In the genomic region with DNA sequence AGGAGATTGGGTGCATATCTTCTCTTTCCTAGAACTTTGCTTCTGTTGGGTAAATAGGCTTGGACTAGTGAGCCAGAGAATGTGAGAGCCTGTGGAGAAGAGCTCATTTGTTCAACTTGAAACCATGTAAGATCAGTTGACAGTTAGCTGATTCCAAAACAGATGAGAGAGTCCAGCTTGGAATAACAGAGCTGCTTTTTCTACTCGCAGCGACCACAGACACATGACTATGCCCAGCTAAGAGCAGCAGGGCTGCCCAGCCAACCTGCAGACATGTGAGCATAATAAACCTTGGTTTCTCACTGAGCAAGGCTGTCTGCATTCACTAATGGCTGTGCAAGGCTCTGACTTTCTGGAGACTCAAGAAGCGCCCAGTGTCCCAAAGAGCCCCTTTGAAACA, we compare ENCODE assay signal across 25 cellular contexts.
"Had no signal": no experiment of that assay in that cellular context is flagged by ENCODE, and none has a peak within 500 bp of the region (broad histone marks: within the 10 kb centered on the region; RNA-seq: fewer than 3 reads in every experiment).

No MANE protein-coding gene starts in this region.

- H3K27me3 ChIP-seq: esophagus squamous epithelium, heart left ventricle, hepatocyte, ovary, right lobe of liver, testis, tibial artery had no signal

- ATAC-seq: left lobe of liver; mucosa of descending colon; naive thymus-derived CD8-positive, alpha-beta T cell; right lobe of liver; stimulated activated effector memory CD8-positive, alpha-beta T cell treated with anti-CD3 and anti-CD28 coated beads, Interleukin-12 subunit alpha, Interleukin-12 subunit beta, amount 100 ng/mL, for 72 hours; stimulated activated naive CD8-positive, alpha-beta T cell treated with anti-CD3 and anti-CD28 coated beads, Interleukin-15, Interleukin-2, amounts not matched to agents 100 U/mL and 50 U/mL, for 24 hours had no signal

- H3K4me1 ChIP-seq: heart left ventricle, right lobe of liver, testis, tibial artery had no signal

- H3K4me3 ChIP-seq: coronary artery, esophagus squamous epithelium, heart left ventricle, hepatocyte, lung, mucosa of descending colon, ovary, right lobe of liver, testis, tibial artery had no signal

- DNase-seq: dermis blood vessel endothelial cell; effector memory CD4-positive, alpha-beta T cell; erythroblast; esophagus squamous epithelium; heart left ventricle; kidney; mucosa of descending colon; naive thymus-derived CD8-positive, alpha-beta T cell; nephron progenitor cell; occipital lobe; ovary; posterior cingulate gyrus; right lobe of liver; stimulated activated CD4-positive, alpha-beta T cell treated with anti-CD3 and anti-CD28 coated beads, Interleukin-2, amount 100 ng/mL, for 24 hours; stimulated activated CD4-positive, alpha-beta T cell treated with anti-CD3 and anti-CD28 coated beads, Interleukin-4, amount 100 ng/mL, for 24 hours; stimulated activated naive CD8-positive, alpha-beta T cell treated with anti-CD3 and anti-CD28 coated beads, Interleukin-15, Interleukin-2, amounts not matched to agents 100 U/mL and 50 U/mL, for 24 hours; substantia nigra; testis; tibial artery had no signal

- H3K27ac ChIP-seq: coronary artery, esophagus squamous epithelium, heart left ventricle, hepatocyte, ovary, right lobe of liver, testis, tibial artery had no signal

- H3K4me2 ChIP-seq: hepatocyte had no signal

- FAIRE-seq: frontal cortex, kidney had no signal

- H3K36me3 ChIP-seq: esophagus squamous epithelium, heart left ventricle, ovary, right lobe of liver, tibial artery had no signal

- H3K79me2 ChIP-seq: hepatocyte had no signal

- H2AFZ ChIP-seq: hepatocyte had no signal

- H3K9me3 ChIP-seq: ovary, right lobe of liver, testis had no signal
